Comparison of ENCODE assay signal across 19 cellular contexts in genomic region chr3:15649831-15650230, GRCh38. TPM values are rescaled to one million over a fixed set of nuclear protein-coding genes. Genes with fewer than 3 reads are reported as not detected.
A peak's percentile ranks its signal among the peaks of the same experiment; 100 is the strongest.
DNase-seq lines count a peak whose midpoint lies in the region; ATAC-seq and TF ChIP-seq lines count a peak whose summit lies in the region.
"Had no signal": no experiment of that assay in that cellular context is flagged by ENCODE, and none has a peak within 500 bp of the region (broad histone marks: within the 10 kb centered on the region; RNA-seq: fewer than 3 reads in every experiment).

No MANE protein-coding gene starts in this region.

- peaks cover 8% of the 10 kb centered on the region for H3K27me3 Mint-ChIP-seq in T-helper 2 cell treated with Interferon-gamma antibody and Interleukin-4, amounts not matched to agents 5 μg/mL and 100 μg/mL, for 36 hours (ENCODE audit: low read depth)
- H3K27me3 Mint-ChIP-seq in T-helper 17 cell (no peaks in the 10 kb centered on the region), osteocyte (ENCODE audit: unreplicated experiment) (no peaks in the 10 kb centered on the region)
- H3K27me3 Mint-ChIP-seq: CD4-positive, CD25-positive, alpha-beta regulatory T cell had no signal

- in situ Hi-C loops in G401 (cut with HindIII; ENCODE audit: low sequenced_read_pairs): no loop called here

- H3K9me2 ChIP-seq in Karpas-422 (replicated peaks; ENCODE audit: insufficient read depth, low read length): no peaks in the 10 kb centered on the region
- H3K9me2 ChIP-seq: SK-N-SH had no signal

- no peak for TF ChIP-seq POLR2A in tibial nerve (IDR thresholded peaks at IDR 0.05)

- 59 to 66% methylated on average over 4 of the region's 4 CpGs for WGBS in tibial nerve, 2 donors

- H3K4me3 Mint-ChIP-seq in T-helper 2 cell treated with Interferon-gamma antibody and Interleukin-4, amounts not matched to agents 5 μg/mL and 100 μg/mL, for 36 hours: peak overlapping the region; percentile 28
- H3K4me3 Mint-ChIP-seq in T-helper 17 cell (peak overlapping the region; percentile 71), osteocyte (ENCODE audit: unreplicated experiment) (no peak overlapping the region)

- no peak overlapping the region for H3K27ac Mint-ChIP-seq in T-helper 2 cell treated with Interferon-gamma antibody and Interleukin-4, amounts not matched to agents 5 μg/mL and 100 μg/mL, for 36 hours
- H3K27ac Mint-ChIP-seq in T-helper 17 cell: no peak overlapping the region
- peak overlapping the region; percentile 82 for H3K27ac Mint-ChIP-seq in osteocyte (ENCODE audit: unreplicated experiment)

- H3K27ac ChIP-seq in Karpas-422 (ENCODE audit: low read length) (no peak overlapping the region), tibial nerve (peak overlapping the region in 1 of 4 donors; percentile 1), SJCRH30 (no peak overlapping the region)

- H3K9ac ChIP-seq in Karpas-422 (ENCODE audit: low read length): peak overlapping the region; percentile 32
- H3K9ac ChIP-seq: SK-N-SH had no signal

- H3K9me3 ChIP-seq in Karpas-422 (ENCODE audit: low read length) (no peaks in the 10 kb centered on the region), T-helper 17 cell (ENCODE audit: control insufficient read depth, low read length, poor library complexity, severe bottlenecking) (no peaks in the 10 kb centered on the region), tibial nerve (no peaks in the 10 kb centered on the region), SJCRH30 (replicated peaks) (no peaks in the 10 kb centered on the region)
- H3K9me3 ChIP-seq: SK-N-SH had no signal

- H3K36me3 ChIP-seq in Karpas-422 (ENCODE audit: insufficient read depth, low read length): no peaks in the 10 kb centered on the region
- H3K36me3 ChIP-seq in tibial nerve: peaks cover 0 to 6% (median 0%) of the 10 kb centered on the region in 3 donors
- no peaks in the 10 kb centered on the region for H3K36me3 ChIP-seq in SJCRH30

- TF ChIP-seq CTCF in osteocyte (IDR thresholded peaks at IDR 0.05) (no peak), tibial nerve (IDR thresholded peaks at IDR 0.05) (no peak)

- H3K4me2 ChIP-seq in Karpas-422 (ENCODE audit: low read depth, low read length, poor library complexity, severe bottlenecking): peak overlapping the region; percentile 57
- H3K4me2 ChIP-seq: SK-N-SH had no signal

- H3K4me1 ChIP-seq in Karpas-422 (ENCODE audit: low read length) (peaks cover 36% of the 10 kb centered on the region), tibial nerve (peaks cover 0 to 30% (median 25%) of the 10 kb centered on the region in 4 donors), SJCRH30 (peaks cover 41% of the 10 kb centered on the region)

- H3K27me3 ChIP-seq in Karpas-422 (ENCODE audit: low read length) (no peaks in the 10 kb centered on the region), tibial nerve (no peaks in the 10 kb centered on the region), SJCRH30 (no peaks in the 10 kb centered on the region)

- peaks cover 52% of the 10 kb centered on the region for H3K4me1 Mint-ChIP-seq in T-helper 2 cell treated with Interferon-gamma antibody and Interleukin-4, amounts not matched to agents 5 μg/mL and 100 μg/mL, for 36 hours (ENCODE audit: low read depth)
- H3K4me1 Mint-ChIP-seq in T-helper 17 cell (peaks cover 36% of the 10 kb centered on the region), osteocyte (ENCODE audit: unreplicated experiment) (peaks cover 63% of the 10 kb centered on the region)

- peaks cover 26% of the 10 kb centered on the region for H3K36me3 Mint-ChIP-seq in T-helper 2 cell treated with Interferon-gamma antibody and Interleukin-4, amounts not matched to agents 5 μg/mL and 100 μg/mL, for 36 hours (ENCODE audit: low read depth)
- H3K36me3 Mint-ChIP-seq in T-helper 17 cell (ENCODE audit: low read depth) (peaks cover 4% of the 10 kb centered on the region), osteocyte (ENCODE audit: unreplicated experiment) (peaks cover 2% of the 10 kb centered on the region)

- DNase-seq in T-helper 2 cell treated with Interferon-gamma antibody and Interleukin-4, amounts not matched to agents 5 μg/mL and 100 μg/mL, for 36 hours (ENCODE audit: low spot score): no peak
- DNase-seq in T-helper 2 cell (no peak), Karpas-422 (peak; percentile 67), T-helper 17 cell (no peak), osteocyte (ENCODE audit: extremely low spot score, unreplicated experiment) (no peak), tibial nerve (ENCODE audit: low spot score in 2 of 2) (no peak), SJCRH30 (no peak), G401 (ENCODE audit: low spot score) (no peak)
- DNase-seq: 8988T; CD4-positive, CD25-positive, alpha-beta regulatory T cell; COR-L47; GF-D8; KG1; NCI-H1417 treated with DMSO at 0.1 percent for 48 hours; NCI-H1930; NCI-H345; NCI-H69; SHP77; SK-N-SH had no signal

- H3K9me3 Mint-ChIP-seq in T-helper 2 cell treated with Interferon-gamma antibody and Interleukin-4, amounts not matched to agents 5 μg/mL and 100 μg/mL, for 36 hours: peaks cover 10% of the 10 kb centered on the region
- H3K9me3 Mint-ChIP-seq in osteocyte (ENCODE audit: unreplicated experiment): peaks cover 4% of the 10 kb centered on the region

- no peaks in the 10 kb centered on the region for H3K79me2 ChIP-seq in Karpas-422 (ENCODE audit: low read length)

- ATAC-seq in T-helper 17 cell: no peak

- TF ChIP-seq EP300 in tibial nerve (IDR thresholded peaks at IDR 0.05): no peak

- no peaks in the 10 kb centered on the region for H4K20me1 ChIP-seq in Karpas-422 (ENCODE audit: insufficient read depth, low read depth, low read length)

- H2AFZ ChIP-seq in Karpas-422 (ENCODE audit: low read length): peak overlapping the region; percentile 26; the same call in 1 of the 2 replicates

- H3K4me3 ChIP-seq in Karpas-422 (ENCODE audit: low read length): peak overlapping the region; percentile 39
- no peak overlapping the region for H3K4me3 ChIP-seq in tibial nerve
- no peak overlapping the region for H3K4me3 ChIP-seq in SJCRH30

RNA-seq across cellular contexts. Expression of gene BTD, which starts 48.3 kb away (rescaled TPM):
- 5.2 and 7.1 TPM in 2 replicates for total RNA-seq in Karpas-422 (2014; rRNA removed; shearing (Covaris generic); ENCODE audit: low replicate concordance)
- total RNA-seq in T-helper 17 cell (10 to 100 TPM; 17.3 to 21.2 TPM), osteocyte (28.0 and 28.9 TPM in 2 replicates), tibial nerve (10 to 100 TPM; 14.4 to 50.0 (median 40.2) TPM)
- 6.6 and 8.0 TPM in 2 replicates for total RNA-seq in SJCRH30 (2014; rRNA removed; shearing (Covaris generic))
- 3.3 and 10.4 TPM in 2 replicates for total RNA-seq in G401 (2014; rRNA removed; shearing (Covaris generic))

RNA-seq across cellular contexts. Expression of gene HACL1, which starts 48.5 kb away (rescaled TPM):
- 52.7 and 58.9 TPM in 2 replicates for total RNA-seq in Karpas-422 (2014; rRNA removed; shearing (Covaris generic); ENCODE audit: low replicate concordance)
- total RNA-seq in T-helper 17 cell (10 to 100 TPM; 34.4 to 41.0 TPM), osteocyte (23.7 and 24.7 TPM in 2 replicates), tibial nerve (10 to 100 TPM; 19.0 to 33.3 (median 24.2) TPM)
- 23.0 and 25.0 TPM in 2 replicates for total RNA-seq in SJCRH30 (2014; rRNA removed; shearing (Covaris generic))
- 15.0 and 17.4 TPM in 2 replicates for total RNA-seq in G401 (2014; rRNA removed; shearing (Covaris generic))
